ENCODE assay signal across 25 cellular contexts in the genomic region with DNA sequence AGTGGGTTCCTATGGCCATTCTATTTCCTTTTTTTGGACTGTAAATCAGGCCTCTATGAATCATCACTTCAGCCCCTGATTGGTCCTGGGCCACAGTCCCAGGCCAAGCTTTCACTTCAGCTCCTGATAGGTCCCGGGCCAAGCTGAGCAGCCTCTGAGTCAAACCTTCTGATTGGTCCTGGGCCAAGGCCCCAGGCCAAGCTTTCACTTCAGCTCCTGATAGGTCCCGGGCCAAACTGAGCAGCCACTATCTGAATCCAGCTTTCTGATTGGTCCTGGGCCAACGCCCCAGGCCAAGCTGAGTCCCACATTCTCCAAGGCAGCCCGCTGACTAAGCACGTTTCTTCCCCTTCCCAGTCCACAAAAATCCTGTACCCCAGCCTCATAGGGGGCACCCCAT.
"Had no signal": no experiment of that assay in that cellular context is flagged by ENCODE, and none has a peak within 500 bp of the region (broad histone marks: within the 10 kb centered on the region; RNA-seq: fewer than 3 reads in every experiment).

No MANE protein-coding gene starts in this region.

- DNase-seq: activated CD4-positive, alpha-beta T cell treated with anti-CD3 and anti-CD28 coated beads for 48 hours; activated CD4-positive, alpha-beta T cell treated with anti-CD3 and anti-CD28 coated beads, Interleukin-2, amount 50 U/mL, for 48 hours; activated CD4-positive, CD25-positive, alpha-beta regulatory T cell treated with anti-CD3 and anti-CD28 coated beads, Interleukin-2, amount 50 U/mL, for 72 hours; activated CD8-positive, alpha-beta memory T cell treated with anti-CD3 and anti-CD28 coated beads, Interleukin-2, amount 10 ng/mL, durations not matched to agents 7 days and 5 days; activated effector memory CD4-positive, alpha-beta T cell treated with Interleukin-2 at 50 U/mL for 16 hours; activated naive CD4-positive, alpha-beta T cell; activated T-cell treated with anti-CD3 and anti-CD28 coated beads, Interleukin-2, amount 50 U/mL, for 24 hours; aorta; caudate nucleus; Karpas-422; NCI-H1092 treated with DMSO at 0.1 percent for 48 hours; NCI-H1417 treated with DMSO at 0.1 percent for 48 hours; NCI-H1694; NCI-H2029; NCI-H2107; NCI-H2171 treated with DMSO at 0.1 percent for 48 hours; NCI-H345; NCI-H510A; NCI-H526 treated with DMSO at 0.1 percent for 48 hours; NCI-H82; T-cell; T-helper 2 cell; T1000 had no signal

- ATAC-seq: activated CD8-positive, alpha-beta memory T cell treated with anti-CD3 and anti-CD28 coated beads, Interleukin-2, amount 10 ng/mL, durations not matched to agents 7 days and 5 days; T-cell had no signal

- H3K4me1 ChIP-seq: breast epithelium had no signal

- H3K27ac ChIP-seq: breast epithelium, SK-N-MC had no signal

- H3K4me3 ChIP-seq: breast epithelium, SK-N-MC had no signal

- H3K36me3 ChIP-seq: breast epithelium had no signal
